Comparison of ENCODE assay signal across 13 cellular contexts in genomic region chr9:94971378-94972131, GRCh38.
DNase-seq lines count a peak whose midpoint lies in the region; TF ChIP-seq lines count a peak whose summit lies in the region.
"Had no signal": no experiment of that assay in that cellular context is flagged by ENCODE, and none has a peak within 500 bp of the region (broad histone marks: within the 10 kb centered on the region; RNA-seq: fewer than 3 reads in every experiment).

No MANE protein-coding gene starts in this region.

- TF ChIP-seq CTCF in HFF-Myc (IDR thresholded peaks at IDR 0.05; ENCODE audit: low read depth, low read length, missing control alignments), result no peak

- H4K91ac ChIP-seq in neuronal stem cell (ENCODE audit: low read depth, low read length, poor library complexity), result no peak overlapping the region

- H2AFZ ChIP-seq in neuronal stem cell (ENCODE audit: low read length), result no peak overlapping the region

- H3K9ac ChIP-seq in endocrine pancreas (ENCODE audit: control insufficient read depth, insufficient read depth, low read length) (no peak overlapping the region), neuronal stem cell (ENCODE audit: low read depth, low read length, poor library complexity) (no peak overlapping the region)

- in situ Hi-C loops in G401 (cut with HindIII; ENCODE audit: low sequenced_read_pairs), result no loop called here

- H3K4ac ChIP-seq in neuronal stem cell (ENCODE audit: low read length), result no peak overlapping the region

- DNase-seq in HFF-Myc (ENCODE audit: extremely low read depth, low read depth), result peak; percentile 59
- DNase-seq in NCI-H510A treated with DMSO at 0.1 percent for 48 hours (lab: John Stamatoyannopoulos, UW), result peak; percentile 79
- DNase-seq in neuronal stem cell (ENCODE audit: low spot score), result no peak
- DNase-seq in SKM-1 (lab: John Stamatoyannopoulos, UW; ENCODE audit: unreplicated experiment), result no peak
- no peak for DNase-seq in NCI-H2196 (lab: John Stamatoyannopoulos, UW; ENCODE audit: unreplicated experiment)
- no peak for DNase-seq in NOMO-1 treated with DMSO at 0.1 percent for 48 hours (lab: John Stamatoyannopoulos, UW; ENCODE audit: unreplicated experiment)
- no peak for DNase-seq in G401 (ENCODE audit: low spot score)
- DNase-seq: CD4-positive, CD25-positive, alpha-beta regulatory T cell; kidney glomerular epithelial cell; naive thymus-derived CD4-positive, alpha-beta T cell; NCI-H1048; stimulated activated naive CD8-positive, alpha-beta T cell treated with anti-CD3 and anti-CD28 coated beads, Interleukin-15, Interleukin-2, amounts not matched to agents 100 U/mL and 50 U/mL, for 24 hours had no signal

- no peaks in the 10 kb centered on the region for H3K79me1 ChIP-seq in neuronal stem cell (ENCODE audit: low read depth, low read length)

- no peak overlapping the region for H2BK5ac ChIP-seq in neuronal stem cell (ENCODE audit: low read length)

- H3K36me3 ChIP-seq in endocrine pancreas (ENCODE audit: control insufficient read depth, insufficient read depth, low read length) (no peaks in the 10 kb centered on the region), neuronal stem cell (replicated peaks in 1 of 2; ENCODE audit: control insufficient read depth in 2 of 2, insufficient read depth in 2 of 2, low read length in 2 of 2) (no peaks in the 10 kb centered on the region)

- H2BK12ac ChIP-seq in neuronal stem cell (ENCODE audit: low read length), result no peak overlapping the region

- H3K4me1 ChIP-seq in endocrine pancreas (ENCODE audit: control insufficient read depth, insufficient read depth, low read length), result peaks cover 16% of the 10 kb centered on the region
- H3K4me1 ChIP-seq in neuronal stem cell (ENCODE audit: control insufficient read depth in 2 of 2, insufficient read depth in 1 of 2, low read depth in 1 of 2, low read length in 2 of 2), result peaks cover 3 to 19% of the 10 kb centered on the region in 2 donors

- H3K27me3 ChIP-seq in endocrine pancreas (ENCODE audit: control insufficient read depth, insufficient read depth, low read length) (no peaks in the 10 kb centered on the region), neuronal stem cell (ENCODE audit: control insufficient read depth in 3 of 3, insufficient read depth in 3 of 3, low read depth in 1 of 3, low read length in 3 of 3) (no peaks in the 10 kb centered on the region)

- H3K14ac ChIP-seq in neuronal stem cell (ENCODE audit: low read length), result no peak overlapping the region

- no peak overlapping the region for H2BK120ac ChIP-seq in neuronal stem cell (ENCODE audit: low read depth, low read length)

- no peaks in the 10 kb centered on the region for H3K9me3 ChIP-seq in endocrine pancreas (ENCODE audit: control insufficient read depth, low read length)
- no peaks in the 10 kb centered on the region for H3K9me3 ChIP-seq in neuronal stem cell (replicated peaks in 1 of 2; ENCODE audit: control insufficient read depth in 2 of 2, insufficient read depth in 1 of 2, low read depth in 1 of 2, low read length in 2 of 2)

- H2BK15ac ChIP-seq in neuronal stem cell (ENCODE audit: low read length), result no peak overlapping the region

- H2AK5ac ChIP-seq in neuronal stem cell (ENCODE audit: low read depth, low read length), result no peak overlapping the region

- H3K4me3 ChIP-seq in HFF-Myc (replicated peaks; ENCODE audit: low read depth, low read length), result no peak overlapping the region
- H3K4me3 ChIP-seq in endocrine pancreas (ENCODE audit: control insufficient read depth, insufficient read depth, low read length), result peak overlapping the region; percentile 1
- no peak overlapping the region for H3K4me3 ChIP-seq in neuronal stem cell (ENCODE audit: low read length in 2 of 2)

- WGBS in neuronal stem cell (ENCODE audit: extremely low coverage in 2 of 2, insufficient read length in 2 of 2, insufficient replicate concordance in 1 of 2), 2 donors, result no CpG with 5 or more reads among the region's 13 CpGs

- no peak overlapping the region for H4K8ac ChIP-seq in neuronal stem cell (ENCODE audit: low read depth, low read length)

- no peak overlapping the region for H3K23ac ChIP-seq in neuronal stem cell (ENCODE audit: low read depth, low read length, poor library complexity)

- peak overlapping the region; percentile 34 for H3K27ac ChIP-seq in neuronal stem cell (replicated peaks; ENCODE audit: low read length)

- no peak overlapping the region for H3K4me2 ChIP-seq in neuronal stem cell (ENCODE audit: insufficient read depth, low read length, poor library complexity, severe bottlenecking)

- H3K18ac ChIP-seq in neuronal stem cell (ENCODE audit: low read length), result no peak overlapping the region

Comparison
In these comparisons a context has a peak if more than half of its experiments do, and no peak if none do; other contexts are left out.
1. DNase-seq: peak in HFF-Myc (single experiment) and NCI-H510A treated with DMSO at 0.1 percent for 48 hours (single experiment); none in neuronal stem cell (single experiment), SKM-1 (single experiment), NCI-H2196 (single experiment), NOMO-1 treated with DMSO at 0.1 percent for 48 hours (single experiment) and G401 (single experiment).